1 cellular context compared by ENCODE assay signal in the genomic region with DNA sequence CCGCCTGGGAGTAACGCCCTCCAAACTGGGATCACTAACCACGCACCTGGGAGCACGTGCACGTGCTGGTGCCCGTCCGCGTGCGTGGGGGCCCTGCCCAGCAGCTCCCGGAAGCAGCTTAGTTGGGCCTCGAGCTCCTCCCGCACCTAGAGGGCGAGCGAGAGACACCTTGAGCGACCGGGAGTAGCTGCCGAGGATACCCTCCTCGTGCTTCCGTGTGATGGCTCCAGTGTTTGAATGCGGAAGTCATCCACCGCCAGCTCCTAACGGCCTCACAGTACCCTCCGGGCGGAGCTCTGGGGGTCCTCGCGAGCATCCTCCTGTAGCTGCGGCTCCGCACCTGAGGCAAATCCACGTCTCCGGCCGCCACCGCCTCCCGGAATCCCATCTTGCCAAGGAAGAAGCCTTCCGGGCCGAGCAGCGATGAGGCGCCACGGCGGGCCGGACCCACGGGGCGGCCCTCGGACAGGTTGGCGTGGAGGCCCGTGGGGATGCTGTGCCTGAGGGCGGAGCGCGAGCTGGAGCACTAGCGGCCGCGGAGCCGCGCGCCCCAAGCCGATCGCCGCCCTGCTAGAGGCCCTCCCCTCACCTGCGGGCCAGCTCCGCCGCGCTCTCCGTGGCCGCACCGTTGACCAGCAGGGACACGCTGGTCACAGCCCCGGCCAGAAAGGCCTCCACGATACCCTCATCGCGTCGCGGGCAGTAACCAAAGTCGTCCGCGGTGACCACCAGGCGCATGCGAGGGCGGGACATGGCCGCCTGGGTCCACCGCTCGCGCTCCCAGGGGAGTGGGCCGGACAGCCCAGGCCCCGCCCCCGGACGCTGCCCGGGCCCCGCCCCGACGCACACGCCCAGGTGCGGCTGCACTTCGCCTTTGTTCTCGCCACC.
A peak's percentile ranks its signal among the peaks of the same experiment; 100 is the strongest.
TF ChIP-seq lines count a peak whose summit lies in the region.

YDJC (minus strand) TSS at position 761 of the 888 bp plus-strand sequence; CDS start at position 753, 8 bp downstream.

TF ChIP-seq in HepG2, 621 proteins besides CTCF, POLR2A, EP300 and RAD21 (continued from another document and continues in another):
- TF ChIP-seq, protein P1, sequence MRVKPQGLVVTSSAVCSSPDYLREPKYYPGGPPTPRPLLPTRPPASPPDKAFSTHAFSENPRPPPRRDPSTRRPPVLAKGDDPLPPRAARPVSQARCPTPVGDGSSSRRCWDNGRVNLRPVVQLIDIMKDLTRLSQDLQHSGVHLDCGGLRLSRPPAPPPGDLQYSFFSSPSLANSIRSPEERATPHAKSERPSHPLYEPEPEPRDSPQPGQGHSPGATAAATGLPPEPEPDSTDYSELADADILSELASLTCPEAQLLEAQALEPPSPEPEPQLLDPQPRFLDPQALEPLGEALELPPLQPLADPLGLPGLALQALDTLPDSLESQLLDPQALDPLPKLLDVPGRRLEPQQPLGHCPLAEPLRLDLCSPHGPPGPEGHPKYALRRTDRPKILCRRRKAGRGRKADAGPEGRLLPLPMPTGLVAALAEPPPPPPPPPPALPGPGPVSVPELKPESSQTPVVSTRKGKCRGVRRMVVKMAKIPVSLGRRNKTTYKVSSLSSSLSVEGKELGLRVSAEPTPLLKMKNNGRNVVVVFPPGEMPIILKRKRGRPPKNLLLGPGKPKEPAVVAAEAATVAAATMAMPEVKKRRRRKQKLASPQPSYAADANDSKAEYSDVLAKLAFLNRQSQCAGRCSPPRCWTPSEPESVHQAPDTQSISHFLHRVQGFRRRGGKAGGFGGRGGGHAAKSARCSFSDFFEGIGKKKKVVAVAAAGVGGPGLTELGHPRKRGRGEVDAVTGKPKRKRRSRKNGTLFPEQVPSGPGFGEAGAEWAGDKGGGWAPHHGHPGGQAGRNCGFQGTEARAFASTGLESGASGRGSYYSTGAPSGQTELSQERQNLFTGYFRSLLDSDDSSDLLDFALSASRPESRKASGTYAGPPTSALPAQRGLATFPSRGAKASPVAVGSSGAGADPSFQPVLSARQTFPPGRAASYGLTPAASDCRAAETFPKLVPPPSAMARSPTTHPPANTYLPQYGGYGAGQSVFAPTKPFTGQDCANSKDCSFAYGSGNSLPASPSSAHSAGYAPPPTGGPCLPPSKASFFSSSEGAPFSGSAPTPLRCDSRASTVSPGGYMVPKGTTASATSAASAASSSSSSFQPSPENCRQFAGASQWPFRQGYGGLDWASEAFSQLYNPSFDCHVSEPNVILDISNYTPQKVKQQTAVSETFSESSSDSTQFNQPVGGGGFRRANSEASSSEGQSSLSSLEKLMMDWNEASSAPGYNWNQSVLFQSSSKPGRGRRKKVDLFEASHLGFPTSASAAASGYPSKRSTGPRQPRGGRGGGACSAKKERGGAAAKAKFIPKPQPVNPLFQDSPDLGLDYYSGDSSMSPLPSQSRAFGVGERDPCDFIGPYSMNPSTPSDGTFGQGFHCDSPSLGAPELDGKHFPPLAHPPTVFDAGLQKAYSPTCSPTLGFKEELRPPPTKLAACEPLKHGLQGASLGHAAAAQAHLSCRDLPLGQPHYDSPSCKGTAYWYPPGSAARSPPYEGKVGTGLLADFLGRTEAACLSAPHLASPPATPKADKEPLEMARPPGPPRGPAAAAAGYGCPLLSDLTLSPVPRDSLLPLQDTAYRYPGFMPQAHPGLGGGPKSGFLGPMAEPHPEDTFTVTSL (CRISPR knock-in tag; IDR thresholded peaks at IDR 0.05; ENCODE audit: borderline replicate concordance): peak; percentile 15; the same call in 1 of the 2 replicates
- TF ChIP-seq, protein P2, sequence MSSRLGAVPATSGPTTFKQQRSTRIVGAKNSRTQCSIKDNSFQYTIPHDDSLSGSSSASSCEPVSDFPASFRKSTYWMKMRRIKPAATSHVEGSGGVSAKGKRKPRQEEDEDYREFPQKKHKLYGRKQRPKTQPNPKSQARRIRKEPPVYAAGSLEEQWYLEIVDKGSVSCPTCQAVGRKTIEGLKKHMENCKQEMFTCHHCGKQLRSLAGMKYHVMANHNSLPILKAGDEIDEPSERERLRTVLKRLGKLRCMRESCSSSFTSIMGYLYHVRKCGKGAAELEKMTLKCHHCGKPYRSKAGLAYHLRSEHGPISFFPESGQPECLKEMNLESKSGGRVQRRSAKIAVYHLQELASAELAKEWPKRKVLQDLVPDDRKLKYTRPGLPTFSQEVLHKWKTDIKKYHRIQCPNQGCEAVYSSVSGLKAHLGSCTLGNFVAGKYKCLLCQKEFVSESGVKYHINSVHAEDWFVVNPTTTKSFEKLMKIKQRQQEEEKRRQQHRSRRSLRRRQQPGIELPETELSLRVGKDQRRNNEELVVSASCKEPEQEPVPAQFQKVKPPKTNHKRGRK (CRISPR knock-in tag; IDR thresholded peaks at IDR 0.05): 0 out of 2 replicates have a peak, but pooled peaks have one; percentile 39
- TF ChIP-seq ZNF766 (CRISPR knock-in tag; IDR thresholded peaks at IDR 0.05; ENCODE audit: borderline replicate concordance) (peak; percentile 96), HOMEZ (CRISPR knock-in tag; IDR thresholded peaks at IDR 0.05; ENCODE audit: low read depth) (0 out of 2 replicates have a peak, but pooled peaks have one; percentile 20), TOE1 (CRISPR knock-in tag; IDR thresholded peaks at IDR 0.05) (peak; percentile 77; the same call in 1 of the 2 replicates), ZBTB42 (CRISPR knock-in tag; IDR thresholded peaks at IDR 0.05) (peak; percentile 26; the same call in 1 of the 2 replicates), HNRNPL (IDR thresholded peaks at IDR 0.05; ENCODE audit: low read depth, low read length) (peak; percentile 94), ZFP36L2 (CRISPR knock-in tag; IDR thresholded peaks at IDR 0.05) (0 out of 2 replicates have a peak, but pooled peaks have one; percentile 22), HIVEP1 (CRISPR knock-in tag; IDR thresholded peaks at IDR 0.05) (peak; percentile 95), MNT (IDR thresholded peaks at IDR 0.05) (peak; percentile 83), ZNF614 (CRISPR knock-in tag; IDR thresholded peaks at IDR 0.05; ENCODE audit: borderline replicate concordance) (peak; percentile 82; the same call in 1 of the 2 replicates), REXO4 (CRISPR knock-in tag; IDR thresholded peaks at IDR 0.05; ENCODE audit: borderline replicate concordance) (peak; percentile 61; the same call in 1 of the 2 replicates), MAFF (IDR thresholded peaks at IDR 0.05; ENCODE audit: low read depth, low read length) (no peak), ARNT2 (CRISPR knock-in tag; IDR thresholded peaks at IDR 0.05; ENCODE audit: low read depth) (peak; percentile 92), HNRNPUL1 (IDR thresholded peaks at IDR 0.05; ENCODE audit: low read depth, low read length) (no peak), SRF (IDR thresholded peaks at IDR 0.05; ENCODE audit: low read depth, low read length) (no peak), SRY (CRISPR knock-in tag; IDR thresholded peaks at IDR 0.05) (peak; percentile 81; the same call in 1 of the 2 replicates), TMF1 (CRISPR knock-in tag; IDR thresholded peaks at IDR 0.05; ENCODE audit: low read depth) (peak; percentile 38; the same call in 1 of the 2 replicates), ZNF724P (CRISPR knock-in tag; IDR thresholded peaks at IDR 0.05; ENCODE audit: borderline replicate concordance) (no peak), ZSCAN31 (CRISPR knock-in tag; IDR thresholded peaks at IDR 0.05; ENCODE audit: low read depth) (peak; percentile 74; the same call in 1 of the 2 replicates), ZNF263 (CRISPR knock-in tag; IDR thresholded peaks at IDR 0.05) (peak; percentile 96), ZFP1 (CRISPR knock-in tag; IDR thresholded peaks at IDR 0.05) (no peak), RFX1 (IDR thresholded peaks at IDR 0.05) (no peak), ERF (CRISPR knock-in tag; IDR thresholded peaks at IDR 0.05) (peak; percentile 46; the same call in 1 of the 2 replicates), ZFY (CRISPR knock-in tag; IDR thresholded peaks at IDR 0.05) (peak; percentile 88), TP53 (CRISPR knock-in tag; conservative IDR thresholded peaks at IDR 0.05) (peak; percentile 92)
- TF ChIP-seq, protein P3, sequence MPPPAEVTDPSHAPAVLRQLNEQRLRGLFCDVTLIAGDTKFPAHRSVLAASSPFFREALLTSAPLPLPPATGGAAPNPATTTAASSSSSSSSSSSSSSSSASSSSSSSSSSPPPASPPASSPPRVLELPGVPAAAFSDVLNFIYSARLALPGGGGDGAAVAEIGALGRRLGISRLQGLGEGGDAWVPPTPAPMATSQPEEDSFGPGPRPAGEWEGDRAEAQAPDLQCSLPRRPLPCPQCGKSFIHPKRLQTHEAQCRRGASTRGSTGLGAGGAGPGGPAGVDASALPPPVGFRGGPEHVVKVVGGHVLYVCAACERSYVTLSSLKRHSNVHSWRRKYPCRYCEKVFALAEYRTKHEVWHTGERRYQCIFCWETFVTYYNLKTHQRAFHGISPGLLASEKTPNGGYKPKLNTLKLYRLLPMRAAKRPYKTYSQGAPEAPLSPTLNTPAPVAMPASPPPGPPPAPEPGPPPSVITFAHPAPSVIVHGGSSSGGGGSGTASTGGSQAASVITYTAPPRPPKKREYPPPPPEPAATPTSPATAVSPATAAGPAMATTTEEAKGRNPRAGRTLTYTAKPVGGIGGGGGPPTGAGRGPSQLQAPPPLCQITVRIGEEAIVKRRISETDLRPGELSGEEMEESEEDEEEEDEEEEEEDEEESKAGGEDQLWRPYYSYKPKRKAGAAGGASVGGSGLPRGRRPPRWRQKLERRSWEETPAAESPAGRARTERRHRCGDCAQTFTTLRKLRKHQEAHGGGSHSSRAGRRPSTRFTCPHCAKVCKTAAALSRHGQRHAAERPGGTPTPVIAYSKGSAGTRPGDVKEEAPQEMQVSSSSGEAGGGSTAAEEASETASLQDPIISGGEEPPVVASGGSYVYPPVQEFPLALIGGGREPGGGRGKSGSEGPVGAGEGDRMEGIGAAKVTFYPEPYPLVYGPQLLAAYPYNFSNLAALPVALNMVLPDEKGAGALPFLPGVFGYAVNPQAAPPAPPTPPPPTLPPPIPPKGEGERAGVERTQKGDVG (CRISPR knock-in tag; IDR thresholded peaks at IDR 0.05; ENCODE audit: borderline replicate concordance): peak; percentile 85; the same call in 1 of the 2 replicates
- TF ChIP-seq, protein P4, sequence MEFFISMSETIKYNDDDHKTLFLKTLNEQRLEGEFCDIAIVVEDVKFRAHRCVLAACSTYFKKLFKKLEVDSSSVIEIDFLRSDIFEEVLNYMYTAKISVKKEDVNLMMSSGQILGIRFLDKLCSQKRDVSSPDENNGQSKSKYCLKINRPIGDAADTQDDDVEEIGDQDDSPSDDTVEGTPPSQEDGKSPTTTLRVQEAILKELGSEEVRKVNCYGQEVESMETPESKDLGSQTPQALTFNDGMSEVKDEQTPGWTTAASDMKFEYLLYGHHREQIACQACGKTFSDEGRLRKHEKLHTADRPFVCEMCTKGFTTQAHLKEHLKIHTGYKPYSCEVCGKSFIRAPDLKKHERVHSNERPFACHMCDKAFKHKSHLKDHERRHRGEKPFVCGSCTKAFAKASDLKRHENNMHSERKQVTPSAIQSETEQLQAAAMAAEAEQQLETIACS (CRISPR knock-in tag; IDR thresholded peaks at IDR 0.05): peak; percentile 90
- TF ChIP-seq, protein P5, sequence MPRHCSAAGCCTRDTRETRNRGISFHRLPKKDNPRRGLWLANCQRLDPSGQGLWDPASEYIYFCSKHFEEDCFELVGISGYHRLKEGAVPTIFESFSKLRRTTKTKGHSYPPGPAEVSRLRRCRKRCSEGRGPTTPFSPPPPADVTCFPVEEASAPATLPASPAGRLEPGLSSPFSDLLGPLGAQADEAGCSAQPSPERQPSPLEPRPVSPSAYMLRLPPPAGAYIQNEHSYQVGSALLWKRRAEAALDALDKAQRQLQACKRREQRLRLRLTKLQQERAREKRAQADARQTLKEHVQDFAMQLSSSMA (CRISPR knock-in tag; IDR thresholded peaks at IDR 0.05): peak; percentile 99
- TF ChIP-seq, protein P6, sequence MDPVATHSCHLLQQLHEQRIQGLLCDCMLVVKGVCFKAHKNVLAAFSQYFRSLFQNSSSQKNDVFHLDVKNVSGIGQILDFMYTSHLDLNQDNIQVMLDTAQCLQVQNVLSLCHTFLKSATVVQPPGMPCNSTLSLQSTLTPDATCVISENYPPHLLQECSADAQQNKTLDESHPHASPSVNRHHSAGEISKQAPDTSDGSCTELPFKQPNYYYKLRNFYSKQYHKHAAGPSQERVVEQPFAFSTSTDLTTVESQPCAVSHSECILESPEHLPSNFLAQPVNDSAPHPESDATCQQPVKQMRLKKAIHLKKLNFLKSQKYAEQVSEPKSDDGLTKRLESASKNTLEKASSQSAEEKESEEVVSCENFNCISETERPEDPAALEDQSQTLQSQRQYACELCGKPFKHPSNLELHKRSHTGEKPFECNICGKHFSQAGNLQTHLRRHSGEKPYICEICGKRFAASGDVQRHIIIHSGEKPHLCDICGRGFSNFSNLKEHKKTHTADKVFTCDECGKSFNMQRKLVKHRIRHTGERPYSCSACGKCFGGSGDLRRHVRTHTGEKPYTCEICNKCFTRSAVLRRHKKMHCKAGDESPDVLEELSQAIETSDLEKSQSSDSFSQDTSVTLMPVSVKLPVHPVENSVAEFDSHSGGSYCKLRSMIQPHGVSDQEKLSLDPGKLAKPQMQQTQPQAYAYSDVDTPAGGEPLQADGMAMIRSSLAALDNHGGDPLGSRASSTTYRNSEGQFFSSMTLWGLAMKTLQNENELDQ (CRISPR knock-in tag; IDR thresholded peaks at IDR 0.05; ENCODE audit: borderline replicate concordance): no peak
- TF ChIP-seq, protein P7, sequence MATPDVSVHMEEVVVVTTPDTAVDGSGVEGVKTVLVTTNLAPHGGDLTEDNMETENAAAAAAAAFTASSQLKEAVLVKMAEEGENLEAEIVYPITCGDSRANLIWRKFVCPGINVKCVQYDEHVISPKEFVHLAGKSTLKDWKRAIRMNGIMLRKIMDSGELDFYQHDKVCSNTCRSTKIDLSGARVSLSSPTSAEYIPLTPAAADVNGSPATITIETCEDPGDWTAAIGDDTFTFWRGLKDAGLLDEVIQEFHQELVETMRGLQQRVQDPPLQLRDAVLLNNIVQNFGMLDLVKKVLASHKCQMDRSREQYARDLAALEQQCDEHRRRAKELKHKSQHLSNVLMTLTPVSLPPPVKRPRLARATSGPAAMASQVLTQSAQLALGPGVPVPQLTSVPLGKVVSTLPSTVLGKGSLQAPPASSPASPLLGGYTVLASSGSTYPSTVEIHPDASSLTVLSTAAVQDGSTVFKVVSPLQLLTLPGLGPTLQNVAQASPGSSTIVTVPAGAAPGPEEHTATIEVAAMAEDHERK (CRISPR knock-in tag; IDR thresholded peaks at IDR 0.05; ENCODE audit: low read depth): peak; percentile 79
